ENCODE assay signal across 14 cellular contexts in genomic region chr4:65589331-65589730, GRCh38.
DNase-seq lines count a peak whose midpoint lies in the region; ATAC-seq and TF ChIP-seq lines count a peak whose summit lies in the region.
"Had no signal": no experiment of that assay in that cellular context is flagged by ENCODE, and none has a peak within 500 bp of the region (broad histone marks: within the 10 kb centered on the region; RNA-seq: fewer than 3 reads in every experiment).

No MANE protein-coding gene starts in this region.

- no peaks in the 10 kb centered on the region for H3K79me1 ChIP-seq in neuronal stem cell (ENCODE audit: low read depth, low read length)

- H4K20me1 ChIP-seq in GM23338 (replicated peaks; ENCODE audit: insufficient read depth), result no peaks in the 10 kb centered on the region

- H3K9ac ChIP-seq in neuronal stem cell (ENCODE audit: low read depth, low read length, poor library complexity), result no peak overlapping the region

- H3K14ac ChIP-seq in neuronal stem cell (ENCODE audit: low read length), result no peak overlapping the region

- H3K9me2 ChIP-seq in GM23338 (ENCODE audit: insufficient read depth), result no peaks in the 10 kb centered on the region

- no peak overlapping the region for H2BK15ac ChIP-seq in neuronal stem cell (ENCODE audit: low read length)

- no peaks in the 10 kb centered on the region for H3K36me3 Mint-ChIP-seq in GM23338 (ENCODE audit: low read depth)
- H3K36me3 Mint-ChIP-seq in naive thymus-derived CD8-positive, alpha-beta T cell, result no peaks in the 10 kb centered on the region

- H3K18ac ChIP-seq in neuronal stem cell (ENCODE audit: low read length), result no peak overlapping the region

- H3K4me2 ChIP-seq in GM23338 (no peak overlapping the region), neuronal stem cell (ENCODE audit: insufficient read depth, low read length, poor library complexity, severe bottlenecking) (no peak overlapping the region)

- no peaks in the 10 kb centered on the region for H3K9me3 Mint-ChIP-seq in GM23338
- peaks cover 0 to 15% (median 3%) of the 10 kb centered on the region in 9 donors for H3K9me3 Mint-ChIP-seq in naive thymus-derived CD8-positive, alpha-beta T cell
- H3K9me3 Mint-ChIP-seq: CD4-positive, alpha-beta T cell had no signal

- no peaks in the 10 kb centered on the region for H3F3A ChIP-seq in GM23338 (replicated peaks; ENCODE audit: low read depth)

- no peak overlapping the region for H2BK5ac ChIP-seq in neuronal stem cell (ENCODE audit: low read length)

- no peak overlapping the region for H2BK12ac ChIP-seq in neuronal stem cell (ENCODE audit: low read length)

- H3K4me3 Mint-ChIP-seq in GM23338, result no peak overlapping the region
- no peak overlapping the region for H3K4me3 Mint-ChIP-seq in naive thymus-derived CD8-positive, alpha-beta T cell
- H3K4me3 Mint-ChIP-seq: CD4-positive, alpha-beta T cell had no signal

- H3K27me3 ChIP-seq in GM23338 (ENCODE audit: insufficient read depth) (no peaks in the 10 kb centered on the region), neuronal stem cell (ENCODE audit: control insufficient read depth in 3 of 3, insufficient read depth in 3 of 3, low read depth in 1 of 3, low read length in 3 of 3) (no peaks in the 10 kb centered on the region), brain microvascular endothelial cell (replicated peaks) (no peaks in the 10 kb centered on the region)

- no peak overlapping the region for H4K8ac ChIP-seq in neuronal stem cell (ENCODE audit: low read depth, low read length)

- no peak for TF ChIP-seq CTCF in GM23338 (conservative IDR thresholded peaks at IDR 0.05; ENCODE audit: low read depth in 2 of 2)
- TF ChIP-seq CTCF in VCaP (conservative IDR thresholded peaks at IDR 0.05), result no peak
- TF ChIP-seq CTCF in brain microvascular endothelial cell (IDR thresholded peaks at IDR 0.05; ENCODE audit: low read depth, low read length, missing control alignments), result no peak

- no peaks in the 10 kb centered on the region for H3K36me3 ChIP-seq in GM23338 (ENCODE audit: insufficient read depth)
- no peaks in the 10 kb centered on the region for H3K36me3 ChIP-seq in neuronal stem cell (replicated peaks in 1 of 2; ENCODE audit: control insufficient read depth in 2 of 2, insufficient read depth in 2 of 2, low read length in 2 of 2)
- H3K36me3 ChIP-seq in brain microvascular endothelial cell (replicated peaks), result no peaks in the 10 kb centered on the region

- no peak overlapping the region for H3K4ac ChIP-seq in neuronal stem cell (ENCODE audit: low read length)

- H3K4me1 Mint-ChIP-seq in GM23338, result peaks cover 59% of the 10 kb centered on the region
- no peaks in the 10 kb centered on the region for H3K4me1 Mint-ChIP-seq in naive thymus-derived CD8-positive, alpha-beta T cell

- no CpG with 5 or more reads among the region's 1 CpG for WGBS in neuronal stem cell (ENCODE audit: extremely low coverage in 2 of 2, insufficient read length in 2 of 2, insufficient replicate concordance in 1 of 2), 2 donors

- H3K27ac ChIP-seq in GM23338 (ENCODE audit: low read depth), result no peak overlapping the region; the same call in 1 of the 2 replicates
- H3K27ac ChIP-seq in VCaP, result peak overlapping the region; percentile 78
- H3K27ac ChIP-seq in neuronal stem cell (replicated peaks; ENCODE audit: low read length), result no peak overlapping the region
- no peak overlapping the region for H3K27ac ChIP-seq in brain microvascular endothelial cell

- H2AFZ ChIP-seq in GM23338 (no peak overlapping the region), neuronal stem cell (ENCODE audit: low read length) (no peak overlapping the region)

- POLR2A ChIA-PET in naive thymus-derived CD8-positive, alpha-beta T cell (lab: Charles Lee), result no interaction called here

- no peaks in the 10 kb centered on the region for H3K9me3 ChIP-seq in neuronal stem cell (replicated peaks in 1 of 2; ENCODE audit: control insufficient read depth in 2 of 2, insufficient read depth in 1 of 2, low read depth in 1 of 2, low read length in 2 of 2)

- in situ Hi-C loops in brain microvascular endothelial cell (cut with HindIII; ENCODE audit: low pct_ligation_motif_present, low sequenced_read_pairs), result no loop called here

- no peak overlapping the region for H3K23ac ChIP-seq in neuronal stem cell (ENCODE audit: low read depth, low read length, poor library complexity)

- peaks cover 2% of the 10 kb centered on the region for H3K27me3 Mint-ChIP-seq in GM23338 (ENCODE audit: insufficient read depth, low read depth, poor library complexity)
- H3K27me3 Mint-ChIP-seq in naive thymus-derived CD8-positive, alpha-beta T cell, result no peaks in the 10 kb centered on the region
- H3K27me3 Mint-ChIP-seq: CD4-positive, alpha-beta T cell had no signal

- H3K4me1 ChIP-seq in GM23338 (ENCODE audit: insufficient read depth) (peaks cover 55% of the 10 kb centered on the region), neuronal stem cell (ENCODE audit: control insufficient read depth in 2 of 2, insufficient read depth in 1 of 2, low read depth in 1 of 2, low read length in 2 of 2) (peaks cover 2 to 26% of the 10 kb centered on the region in 2 donors)

- no peak overlapping the region for H2BK120ac ChIP-seq in neuronal stem cell (ENCODE audit: low read depth, low read length)

- no peak overlapping the region for H4K91ac ChIP-seq in neuronal stem cell (ENCODE audit: low read depth, low read length, poor library complexity)

- H3K4me3 ChIP-seq in GM23338 (no peak overlapping the region), neuronal stem cell (ENCODE audit: low read length in 2 of 2) (no peak overlapping the region), brain microvascular endothelial cell (ENCODE audit: low read depth, low read length) (no peak overlapping the region)

- no peaks in the 10 kb centered on the region for H3K79me2 ChIP-seq in GM23338 (replicated peaks; ENCODE audit: insufficient read depth)

- peak; percentile 74 for ATAC-seq in GM23338
- ATAC-seq in naive thymus-derived CD8-positive, alpha-beta T cell, result no peak
- ATAC-seq: Panc1, SK-N-SH treated with all-trans-retinoic acid at 6 μM for 48 hours had no signal

- peak overlapping the region; percentile 63; the same call in 1 of the 2 replicates for H3K27ac Mint-ChIP-seq in GM23338
- no peak overlapping the region for H3K27ac Mint-ChIP-seq in naive thymus-derived CD8-positive, alpha-beta T cell
- H3K27ac Mint-ChIP-seq: CD4-positive, alpha-beta T cell had no signal

- no peak overlapping the region for H2AK5ac ChIP-seq in neuronal stem cell (ENCODE audit: low read depth, low read length)

- peak; percentile 11 for DNase-seq in GM23338 (ENCODE audit: low spot score)
- DNase-seq in NCI-H446 treated with DMSO at 0.1 percent for 48 hours (lab: John Stamatoyannopoulos, UW), result peak; percentile 37
- DNase-seq in neuronal stem cell (ENCODE audit: low spot score), result peak; percentile 27
- no peak for DNase-seq in iPS-NIHi7 (ENCODE audit: extremely low spot score)
- no peak for DNase-seq in brain microvascular endothelial cell
- DNase-seq in naive thymus-derived CD8-positive, alpha-beta T cell, result no peak
- DNase-seq: CD4-positive, alpha-beta T cell; DMS79 treated with DMSO at 0.1 percent for 48 hours; NCI-H1436 treated with DMSO at 0.1 percent for 48 hours; NCI-H2029 treated with DMSO at 0.1 percent for 48 hours; NCI-H748 treated with DMSO at 0.1 percent for 48 hours had no signal

TF ChIP-seq in GM23338, 12 proteins besides CTCF, POLR2A, EP300 and RAD21:
- TF ChIP-seq POLR2AphosphoS5 (IDR thresholded peaks at IDR 0.05; ENCODE audit: low read depth) (no peak), CREB1 (CRISPR knock-in tag; IDR thresholded peaks at IDR 0.05; ENCODE audit: low read depth) (no peak), EZH2phosphoT487 (IDR thresholded peaks at IDR 0.05; ENCODE audit: unreplicated experiment) (no peak)
- TF ChIP-seq, protein P1, sequence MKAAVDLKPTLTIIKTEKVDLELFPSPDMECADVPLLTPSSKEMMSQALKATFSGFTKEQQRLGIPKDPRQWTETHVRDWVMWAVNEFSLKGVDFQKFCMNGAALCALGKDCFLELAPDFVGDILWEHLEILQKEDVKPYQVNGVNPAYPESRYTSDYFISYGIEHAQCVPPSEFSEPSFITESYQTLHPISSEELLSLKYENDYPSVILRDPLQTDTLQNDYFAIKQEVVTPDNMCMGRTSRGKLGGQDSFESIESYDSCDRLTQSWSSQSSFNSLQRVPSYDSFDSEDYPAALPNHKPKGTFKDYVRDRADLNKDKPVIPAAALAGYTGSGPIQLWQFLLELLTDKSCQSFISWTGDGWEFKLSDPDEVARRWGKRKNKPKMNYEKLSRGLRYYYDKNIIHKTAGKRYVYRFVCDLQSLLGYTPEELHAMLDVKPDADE (IDR thresholded peaks at IDR 0.05), result no peak

Comparison
In these comparisons a context has a peak if more than half of its experiments do, and no peak if none do; other contexts are left out.
1. DNase-seq: peak in GM23338 (single experiment), NCI-H446 treated with DMSO at 0.1 percent for 48 hours (single experiment) and neuronal stem cell (single experiment); none in iPS-NIHi7 (single experiment), brain microvascular endothelial cell (single experiment) and naive thymus-derived CD8-positive, alpha-beta T cell (0 of 10).